ENCODE assay signal across 8 cellular contexts in the genomic region with DNA sequence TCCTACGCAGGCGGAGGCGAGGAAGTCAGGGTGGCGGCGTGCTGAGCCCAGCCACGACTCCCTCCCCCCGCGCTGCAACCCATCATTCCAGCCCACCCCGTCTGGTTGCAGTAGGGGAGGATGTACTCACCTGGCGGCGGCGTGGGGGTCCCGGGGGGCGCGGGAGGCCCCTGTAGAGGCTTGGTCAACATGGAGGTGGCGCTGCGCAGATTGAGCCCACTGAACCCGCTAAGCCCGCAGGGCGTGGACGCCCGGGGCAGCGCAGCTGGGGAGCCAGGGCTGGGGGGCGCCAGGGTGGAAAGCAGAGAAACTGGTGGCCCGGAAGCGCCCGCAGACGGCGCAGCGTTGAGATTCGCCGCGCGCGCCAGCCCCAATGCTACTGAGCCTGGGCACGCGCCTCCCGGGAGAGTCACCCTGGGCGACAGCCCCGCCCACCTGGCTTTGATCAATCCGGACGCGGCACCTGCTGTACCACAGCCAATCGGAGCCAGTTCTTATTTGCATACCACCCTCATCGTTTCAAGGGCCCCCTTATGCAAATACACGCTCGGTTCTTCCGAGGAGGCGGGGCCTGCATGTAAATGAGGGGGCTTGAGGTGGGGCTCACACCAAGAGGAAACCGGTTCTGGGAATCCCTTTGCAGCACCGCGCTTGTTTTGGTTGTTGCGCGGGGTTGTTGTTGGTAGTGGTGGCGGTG. TPM values are rescaled to one million over a fixed set of nuclear protein-coding genes. Genes with fewer than 3 reads are reported as not detected.
DNase-seq lines count a peak whose midpoint lies in the region; TF ChIP-seq lines count a peak whose summit lies in the region.

A gene (minus strand): TSS at position 381 of the 697 bp plus-strand sequence. CDS start 190 bp downstream, at position 191.

- H3K36me3 ChIP-seq in SJCRH30 (no peaks in the 10 kb centered on the region), neuronal stem cell (replicated peaks in 1 of 2; ENCODE audit: control insufficient read depth in 2 of 2, insufficient read depth in 2 of 2, low read length in 2 of 2) (peaks cover 9 to 22% of the 10 kb centered on the region in 2 donors)

- no peak within 1 kb of the TSS for H2BK15ac ChIP-seq in neuronal stem cell (ENCODE audit: low read length)

- no peak within 1 kb of the TSS for H2BK120ac ChIP-seq in neuronal stem cell (ENCODE audit: low read depth, low read length)

- H3K4me1 ChIP-seq in SJCRH30 (peaks cover 3% of the 10 kb centered on the region; the same call in 1 of the 2 replicates), neuronal stem cell (ENCODE audit: control insufficient read depth in 2 of 2, insufficient read depth in 1 of 2, low read depth in 1 of 2, low read length in 2 of 2) (peaks cover 8 to 11% of the 10 kb centered on the region in 2 donors)

- H3K23ac ChIP-seq in neuronal stem cell (ENCODE audit: low read depth, low read length, poor library complexity) = peak within 1 kb of the TSS; percentile 55

- H3K14ac ChIP-seq in neuronal stem cell (ENCODE audit: low read length) = no peak within 1 kb of the TSS

- peak within 1 kb of the TSS; percentile 52 for H2AK5ac ChIP-seq in neuronal stem cell (ENCODE audit: low read depth, low read length)

- peak within 1 kb of the TSS; percentile 79 for H2AFZ ChIP-seq in neuronal stem cell (ENCODE audit: low read length)

- H3K27ac ChIP-seq in SJCRH30 (no peak within 1 kb of the TSS), neuronal stem cell (replicated peaks; ENCODE audit: low read length) (peak within 1 kb of the TSS; percentile 57)

- H3K9ac ChIP-seq in neuronal stem cell (ENCODE audit: low read depth, low read length, poor library complexity) = peak within 1 kb of the TSS; percentile 77

- H3K27me3 ChIP-seq in SJCRH30 = no peaks in the 10 kb centered on the region
- H3K27me3 ChIP-seq in neuronal stem cell (ENCODE audit: control insufficient read depth in 3 of 3, insufficient read depth in 3 of 3, low read depth in 1 of 3, low read length in 3 of 3) = no peaks in the 10 kb centered on the region

- H2BK12ac ChIP-seq in neuronal stem cell (ENCODE audit: low read length) = no peak within 1 kb of the TSS

- H3K4me2 ChIP-seq in neuronal stem cell (ENCODE audit: insufficient read depth, low read length, poor library complexity, severe bottlenecking) = peak within 1 kb of the TSS; percentile 64

- no peak within 1 kb of the TSS for H3K4ac ChIP-seq in neuronal stem cell (ENCODE audit: low read length)

- H4K91ac ChIP-seq in neuronal stem cell (ENCODE audit: low read depth, low read length, poor library complexity) = no peak within 1 kb of the TSS

- TF ChIP-seq CTCF in HFF-Myc (IDR thresholded peaks at IDR 0.05; ENCODE audit: low read depth, low read length, missing control alignments) = no peak

- H3K79me1 ChIP-seq in neuronal stem cell (ENCODE audit: low read depth, low read length) = peaks cover 3% of the 10 kb centered on the region

- H3K18ac ChIP-seq in neuronal stem cell (ENCODE audit: low read length) = peak within 1 kb of the TSS; percentile 87

- DNase-seq in GDM1 (lab: John Stamatoyannopoulos, UW) (peak; percentile 85), HFF-Myc (ENCODE audit: extremely low read depth, low read depth) (peak; percentile 78), MV-4-11 (lab: John Stamatoyannopoulos, UW) (peak; percentile 94), SJCRH30 (peak; percentile 89), activated gamma-delta T cell treated with Interleukin-2 at 50 U/mL for 16 hours (peak; percentile 91), foreskin melanocyte (peak; percentile 82), neuronal stem cell (ENCODE audit: low spot score) (peak; percentile 87), superior temporal gyrus (ENCODE audit: extremely low spot score) (peak; percentile 75)

- H3K9me3 ChIP-seq in SJCRH30 (replicated peaks) (no peaks in the 10 kb centered on the region), neuronal stem cell (replicated peaks in 1 of 2; ENCODE audit: control insufficient read depth in 2 of 2, insufficient read depth in 1 of 2, low read depth in 1 of 2, low read length in 2 of 2) (no peaks in the 10 kb centered on the region)

- H2BK5ac ChIP-seq in neuronal stem cell (ENCODE audit: low read length) = no peak within 1 kb of the TSS

- peak within 1 kb of the TSS; percentile 72 for H3K4me3 ChIP-seq in HFF-Myc (replicated peaks; ENCODE audit: low read depth, low read length)
- H3K4me3 ChIP-seq in SJCRH30 = peak within 1 kb of the TSS; percentile 67
- peak within 1 kb of the TSS; percentile 57 to 90 for H3K4me3 ChIP-seq in neuronal stem cell (ENCODE audit: low read length in 2 of 2)

- no peak within 1 kb of the TSS for H4K8ac ChIP-seq in neuronal stem cell (ENCODE audit: low read depth, low read length)

- WGBS in neuronal stem cell (ENCODE audit: extremely low coverage in 2 of 2, insufficient read length in 2 of 2, insufficient replicate concordance in 1 of 2), 2 donors = no CpG with 5 or more reads among the region's 55 CpGs

RNA-seq across cellular contexts. Expression of the gene that starts here (rescaled TPM):
- total RNA-seq in SJCRH30 (2014; rRNA removed; shearing (Covaris generic)) = 6.8 and 8.0 TPM in 2 replicates
- 10.2 TPM for polyA plus RNA-seq in neuronal stem cell (2013, experiment 1 of 2)
- 10.1 TPM for polyA plus RNA-seq in neuronal stem cell (2013, experiment 2 of 2)
